Comparison of ENCODE assay signal across 8 cellular contexts in the genomic region with DNA sequence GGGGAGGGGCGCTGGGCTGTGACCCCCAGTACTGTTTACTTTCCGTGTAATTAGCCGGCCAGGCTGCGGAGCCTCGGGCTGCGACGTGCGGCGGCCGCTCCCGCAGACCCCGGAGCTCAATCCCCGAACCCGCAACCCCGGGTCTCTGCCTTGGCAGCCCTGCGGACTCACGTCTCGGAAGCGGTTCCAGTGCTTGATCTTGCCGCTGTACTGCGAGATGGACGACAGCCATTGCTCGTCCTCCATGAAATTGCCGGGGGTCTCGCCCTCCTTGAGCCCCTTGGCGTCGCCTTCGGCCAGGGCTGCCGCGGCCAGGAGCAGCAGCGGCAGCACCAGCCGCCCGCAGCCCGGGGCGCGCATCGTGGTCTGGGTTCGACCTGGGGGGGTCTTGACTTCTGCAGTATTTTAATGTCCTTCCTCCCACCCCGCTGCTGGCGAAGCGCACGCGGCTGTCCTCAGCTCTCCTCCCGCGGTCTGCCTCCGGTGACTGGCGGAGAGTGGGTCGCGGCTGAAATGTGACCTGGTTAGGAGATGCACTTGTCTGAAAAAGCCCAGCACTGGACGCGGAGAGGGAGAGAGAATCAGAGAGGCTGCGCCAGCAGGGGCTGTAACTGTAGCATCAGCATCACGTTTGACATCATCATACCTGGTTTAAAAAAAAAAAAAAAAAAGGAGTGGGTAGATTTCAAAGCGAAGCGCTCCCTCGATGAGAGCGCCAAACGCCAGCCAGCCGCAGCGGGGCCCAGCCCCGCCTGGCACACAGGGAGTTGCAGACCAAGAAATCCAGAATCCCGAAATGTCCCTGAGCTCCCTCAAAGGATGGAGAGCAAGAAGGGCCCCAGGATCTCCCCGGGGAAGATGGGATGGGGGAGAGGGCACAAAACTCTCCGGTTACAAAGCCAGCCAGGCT. TPM values are rescaled to one million over a fixed set of nuclear protein-coding genes. Genes with fewer than 3 reads are reported as not detected.
DNase-seq lines count a peak whose midpoint lies in the region; ATAC-seq and TF ChIP-seq lines count a peak whose summit lies in the region.

A gene with protein sequence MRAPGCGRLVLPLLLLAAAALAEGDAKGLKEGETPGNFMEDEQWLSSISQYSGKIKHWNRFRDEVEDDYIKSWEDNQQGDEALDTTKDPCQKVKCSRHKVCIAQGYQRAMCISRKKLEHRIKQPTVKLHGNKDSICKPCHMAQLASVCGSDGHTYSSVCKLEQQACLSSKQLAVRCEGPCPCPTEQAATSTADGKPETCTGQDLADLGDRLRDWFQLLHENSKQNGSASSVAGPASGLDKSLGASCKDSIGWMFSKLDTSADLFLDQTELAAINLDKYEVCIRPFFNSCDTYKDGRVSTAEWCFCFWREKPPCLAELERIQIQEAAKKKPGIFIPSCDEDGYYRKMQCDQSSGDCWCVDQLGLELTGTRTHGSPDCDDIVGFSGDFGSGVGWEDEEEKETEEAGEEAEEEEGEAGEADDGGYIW (minus strand): TSS at position 583 of the 910 bp plus-strand sequence. CDS start 223 bp downstream, at position 360.

- no peak within 1 kb of the TSS for H3K27ac ChIP-seq in HL-60 (replicated peaks)
- H3K27ac ChIP-seq in cingulate gyrus (ENCODE audit: low read depth, low read length), result peak within 1 kb of the TSS; percentile 78

- H3K4me3 ChIP-seq in HL-60 (replicated peaks; ENCODE audit: insufficient read depth, low read length), result peak within 1 kb of the TSS; percentile 28

- no peaks in the 10 kb centered on the region for H3K27me3 Mint-ChIP-seq in activated CD4-positive, alpha-beta T cell treated with anti-CD3 and anti-CD28 coated beads, Interleukin-2, amount 10 ng/mL, durations not matched to agents 7 days and 5 days
- no peaks in the 10 kb centered on the region for H3K27me3 Mint-ChIP-seq in memory B cell

- ATAC-seq in memory B cell (ENCODE audit: low read depth) (peak; percentile 60), HG02973 (IDR thresholded peaks at IDR 0.05; ENCODE audit: unreplicated experiment) (no peak), HG03520 (IDR thresholded peaks at IDR 0.05; ENCODE audit: unreplicated experiment) (no peak), GM18858 (IDR thresholded peaks at IDR 0.05; ENCODE audit: unreplicated experiment) (no peak)

- DNase-seq in HL-60 (ENCODE audit: low read depth in 1 of 2, low spot score in 1 of 2), result no peak
- DNase-seq in activated CD4-positive, alpha-beta T cell treated with anti-CD3 and anti-CD28 coated beads, Interleukin-2, amount 10 ng/mL, durations not matched to agents 7 days and 5 days, result peak; percentile 81
- peak; percentile 48 to 55 for DNase-seq in memory B cell (ENCODE audit: low spot score in 2 of 2)
- DNase-seq in stimulated activated CD8-positive, alpha-beta memory T cell treated with anti-CD3 and anti-CD28 coated beads, Interleukin-12 subunit alpha, Interleukin-12 subunit beta, amount 100 ng/mL, for 4 hours (ENCODE audit: low read depth), result peak; percentile 42

- peaks cover 46% of the 10 kb centered on the region for H3K36me3 Mint-ChIP-seq in activated CD4-positive, alpha-beta T cell treated with anti-CD3 and anti-CD28 coated beads, Interleukin-2, amount 10 ng/mL, durations not matched to agents 7 days and 5 days (ENCODE audit: low read depth)
- peaks cover 10% of the 10 kb centered on the region for H3K36me3 Mint-ChIP-seq in memory B cell

- TF ChIP-seq CTCF in HL-60 (IDR thresholded peaks at IDR 0.05; ENCODE audit: insufficient read depth, low read length), result no peak

- peak within 1 kb of the TSS; percentile 100 for H3K27ac Mint-ChIP-seq in activated CD4-positive, alpha-beta T cell treated with anti-CD3 and anti-CD28 coated beads, Interleukin-2, amount 10 ng/mL, durations not matched to agents 7 days and 5 days
- peak within 1 kb of the TSS; percentile 95 for H3K27ac Mint-ChIP-seq in memory B cell

- H3K4me3 Mint-ChIP-seq in activated CD4-positive, alpha-beta T cell treated with anti-CD3 and anti-CD28 coated beads, Interleukin-2, amount 10 ng/mL, durations not matched to agents 7 days and 5 days, result peak within 1 kb of the TSS; percentile 99
- H3K4me3 Mint-ChIP-seq in memory B cell, result peak within 1 kb of the TSS; percentile 99

- peaks cover 55% of the 10 kb centered on the region for H3K4me1 Mint-ChIP-seq in activated CD4-positive, alpha-beta T cell treated with anti-CD3 and anti-CD28 coated beads, Interleukin-2, amount 10 ng/mL, durations not matched to agents 7 days and 5 days
- peaks cover 32% of the 10 kb centered on the region for H3K4me1 Mint-ChIP-seq in memory B cell

- POLR2A ChIA-PET in activated CD4-positive, alpha-beta T cell treated with anti-CD3 and anti-CD28 coated beads, Interleukin-2, amount 10 ng/mL, durations not matched to agents 7 days and 5 days (lab: Charles Lee), result interaction anchor here (0.8 to 1.0 kb wide), 3 partner anchors 9 to 28 kb away, joined by 3 to 4 read pairs (median 4); no protein-coding TSS in a partner anchor

- H3K9me3 Mint-ChIP-seq in activated CD4-positive, alpha-beta T cell treated with anti-CD3 and anti-CD28 coated beads, Interleukin-2, amount 10 ng/mL, durations not matched to agents 7 days and 5 days, result no peaks in the 10 kb centered on the region
- no peaks in the 10 kb centered on the region for H3K9me3 Mint-ChIP-seq in memory B cell

- CTCF ChIA-PET in activated CD4-positive, alpha-beta T cell treated with anti-CD3 and anti-CD28 coated beads, Interleukin-2, amount 10 ng/mL, durations not matched to agents 7 days and 5 days (lab: Charles Lee), result interaction anchor here (0.6 to 1.4 kb wide), 6 partner anchors 12 to 517 kb away, joined by 3 to 5 read pairs (median 4); no protein-coding TSS in a partner anchor

- peaks cover 13% of the 10 kb centered on the region for H3K27me3 ChIP-seq in HL-60 (ENCODE audit: insufficient read depth, poor library complexity, severe bottlenecking)

RNA-seq across cellular contexts. Expression of the gene that starts here (rescaled TPM):
- total RNA-seq in activated CD4-positive, alpha-beta T cell treated with anti-CD3 and anti-CD28 coated beads, Interleukin-2, amount 10 ng/mL, durations not matched to agents 7 days and 5 days, result 100 to 1,000 TPM; 423 to 424 TPM

Comparison
In these comparisons a context has a peak if more than half of its experiments do, and no peak if none do; other contexts are left out.
1. DNase-seq: peak in activated CD4-positive, alpha-beta T cell treated with anti-CD3 and anti-CD28 coated beads, Interleukin-2, amount 10 ng/mL, durations not matched to agents 7 days and 5 days (single experiment), memory B cell (2 of 2) and stimulated activated CD8-positive, alpha-beta memory T cell treated with anti-CD3 and anti-CD28 coated beads, Interleukin-12 subunit alpha, Interleukin-12 subunit beta, amount 100 ng/mL, for 4 hours (single experiment); none in HL-60 (0 of 2).